Comparison of ENCODE assay signal across 17 cellular contexts in genomic region chr5:13946111-13946510, GRCh38. TPM values are rescaled to one million over a fixed set of nuclear protein-coding genes. Genes with fewer than 3 reads are reported as not detected.
DNase-seq lines count a peak whose midpoint lies in the region; ATAC-seq and TF ChIP-seq lines count a peak whose summit lies in the region.
"Had no signal": no experiment of that assay in that cellular context is flagged by ENCODE, and none has a peak within 500 bp of the region (broad histone marks: within the 10 kb centered on the region; RNA-seq: fewer than 3 reads in every experiment).

No MANE protein-coding gene starts in this region.

- H3K27me3 Mint-ChIP-seq in glutamatergic neuron (ENCODE audit: unreplicated experiment) (no peaks in the 10 kb centered on the region), natural killer cell (ENCODE audit: low read depth in 2 of 2) (peaks cover 4 to 7% of the 10 kb centered on the region in 2 donors)

- H2BK120ac ChIP-seq in trophoblast cell (ENCODE audit: insufficient read depth, low read length, poor library complexity), result no peak overlapping the region

- H3K36me3 ChIP-seq in trophoblast cell (ENCODE audit: control insufficient read depth in 1 of 2, insufficient read depth in 2 of 2, low read length in 2 of 2), result no peaks in the 10 kb centered on the region
- H3K36me3 ChIP-seq: BLaER1 treated with 17β-estradiol and CSF1 and Interleukin-3, amounts not matched to agents 10 nM and 100 nM; neutrophil had no signal

- no peak overlapping the region for H3K4me3 ChIP-seq in trophoblast cell (ENCODE audit: low read depth, low read length)
- H3K4me3 ChIP-seq: BLaER1 treated with 17β-estradiol and CSF1 and Interleukin-3, amounts not matched to agents 10 nM and 100 nM had no signal

- H3K9me3 Mint-ChIP-seq in glutamatergic neuron (ENCODE audit: unreplicated experiment), result no peaks in the 10 kb centered on the region
- H3K9me3 Mint-ChIP-seq in natural killer cell, result no peaks in the 10 kb centered on the region
- H3K9me3 Mint-ChIP-seq: type B pancreatic cell had no signal

- no peak overlapping the region for H4K8ac ChIP-seq in trophoblast cell (ENCODE audit: low read depth, low read length)

- no peak overlapping the region for H4K12ac ChIP-seq in trophoblast cell (ENCODE audit: low read depth, low read length)

- H4K91ac ChIP-seq in trophoblast cell (ENCODE audit: low read depth, low read length), result no peak overlapping the region

- H3K36me3 Mint-ChIP-seq in glutamatergic neuron (ENCODE audit: unreplicated experiment) (no peaks in the 10 kb centered on the region), natural killer cell (no peaks in the 10 kb centered on the region)
- H3K36me3 Mint-ChIP-seq: type B pancreatic cell had no signal

- peaks cover 7% of the 10 kb centered on the region for H3K4me1 Mint-ChIP-seq in glutamatergic neuron (ENCODE audit: low read depth, unreplicated experiment)
- H3K4me1 Mint-ChIP-seq in natural killer cell, result peaks cover 0 to 6% of the 10 kb centered on the region in 2 donors

- no peak overlapping the region for H3K4me3 Mint-ChIP-seq in glutamatergic neuron (ENCODE audit: unreplicated experiment)
- H3K4me3 Mint-ChIP-seq in natural killer cell, result no peak overlapping the region
- H3K4me3 Mint-ChIP-seq: type B pancreatic cell had no signal

- H3K9ac ChIP-seq in trophoblast cell (ENCODE audit: low read length), result no peak overlapping the region
- H3K9ac ChIP-seq: BLaER1 treated with 17β-estradiol and CSF1 and Interleukin-3, amounts not matched to agents 10 nM and 100 nM had no signal

- no CpG with 5 or more reads among the region's 10 CpGs for WGBS in trophoblast cell (ENCODE audit: extremely low coverage, insufficient coverage, insufficient read length)

- TF ChIP-seq CTCF in glutamatergic neuron (IDR thresholded peaks at IDR 0.05; ENCODE audit: partially characterized antibody, unreplicated experiment), result no peak
- TF ChIP-seq CTCF in natural killer cell (IDR thresholded peaks at IDR 0.05), result no peak

- H3K4me2 ChIP-seq in trophoblast cell (ENCODE audit: low read length), result no peak overlapping the region
- H3K4me2 ChIP-seq: BLaER1 treated with 17β-estradiol and CSF1 and Interleukin-3, amounts not matched to agents 10 nM and 100 nM had no signal

- intact Hi-C loops in natural killer cell (cut with micrococcal nuclease), result no loop called here

- no peak overlapping the region for H2AFZ ChIP-seq in trophoblast cell (ENCODE audit: insufficient read depth, low read length, poor library complexity)

- H2BK12ac ChIP-seq in trophoblast cell (ENCODE audit: low read length), result no peak overlapping the region

- H3K79me1 ChIP-seq in trophoblast cell (ENCODE audit: low read length), result no peaks in the 10 kb centered on the region

- no peak overlapping the region for H3K23ac ChIP-seq in trophoblast cell (ENCODE audit: low read length)

- no peak overlapping the region for H3K27ac Mint-ChIP-seq in glutamatergic neuron (ENCODE audit: unreplicated experiment)
- no peak overlapping the region for H3K27ac Mint-ChIP-seq in natural killer cell
- H3K27ac Mint-ChIP-seq: type B pancreatic cell had no signal

- no peaks in the 10 kb centered on the region for H3K27me3 ChIP-seq in trophoblast cell (ENCODE audit: insufficient read depth, low read length)
- H3K27me3 ChIP-seq: BLaER1 treated with 17β-estradiol and CSF1 and Interleukin-3, amounts not matched to agents 10 nM and 100 nM; neutrophil had no signal

- no peak overlapping the region for H3K27ac ChIP-seq in trophoblast cell (ENCODE audit: low read depth, low read length)
- H3K27ac ChIP-seq: BLaER1 treated with 17β-estradiol and CSF1 and Interleukin-3, amounts not matched to agents 10 nM and 100 nM; neutrophil had no signal

- no peaks in the 10 kb centered on the region for H3K9me3 ChIP-seq in trophoblast cell (ENCODE audit: insufficient read depth, low read depth, low read length)
- H3K9me3 ChIP-seq: BLaER1 treated with 17β-estradiol and CSF1 and Interleukin-3, amounts not matched to agents 10 nM and 100 nM; neutrophil had no signal

- no peak overlapping the region for H3K18ac ChIP-seq in trophoblast cell (ENCODE audit: low read length)

- no peak overlapping the region for H2BK5ac ChIP-seq in trophoblast cell (ENCODE audit: low read depth, low read length, poor library complexity)

- H3K4me1 ChIP-seq in trophoblast cell (ENCODE audit: control insufficient read depth in 1 of 2, insufficient read depth in 2 of 2, low read length in 2 of 2), result peaks cover 8% of the 10 kb centered on the region in 2 experiments

- no peak overlapping the region for H2AK5ac ChIP-seq in trophoblast cell (ENCODE audit: low read length)

- H3K4ac ChIP-seq in trophoblast cell (ENCODE audit: low read depth, low read length), result no peak overlapping the region

- no peak overlapping the region for H3K14ac ChIP-seq in trophoblast cell (ENCODE audit: low read length)

- peak; percentile 36 for DNase-seq in DMS79 treated with DMSO at 0.1 percent for 48 hours (lab: John Stamatoyannopoulos, UW)
- DNase-seq in NCI-H446 treated with DMSO at 0.1 percent for 48 hours (lab: John Stamatoyannopoulos, UW), result peak; percentile 95
- peak; percentile 19 for DNase-seq in cerebellum (ENCODE audit: low spot score)
- DNase-seq in trophoblast cell, result peak; percentile 38 to 51
- no peak for DNase-seq in glutamatergic neuron
- DNase-seq in NCI-H774 (lab: John Stamatoyannopoulos, UW), result no peak
- no peak for DNase-seq in natural killer cell
- DNase-seq: activated CD8-positive, alpha-beta memory T cell treated with anti-CD3 and anti-CD28 coated beads, Interleukin-2, amount 50 U/mL, for 48 hours; activated naive CD4-positive, alpha-beta T cell treated with anti-CD3 and anti-CD28 coated beads, Interleukin-2, amount 50 U/mL, for 16 hours; NCI-H1930; SHP77; stimulated activated CD4-positive, alpha-beta T cell treated with anti-CD3 and anti-CD28 coated beads, Interleukin-4, amount 100 ng/mL, for 4 hours had no signal

- ATAC-seq in HG03469 (IDR thresholded peaks at IDR 0.05; ENCODE audit: unreplicated experiment), result no peak
- ATAC-seq in natural killer cell, result no peak

- no peaks in the 10 kb centered on the region for H3K79me2 ChIP-seq in trophoblast cell (ENCODE audit: control insufficient read depth, insufficient read depth, low read length, poor library complexity)

RNA-seq across cellular contexts. Expression of gene DNAH5, which starts 1.6 kb away (rescaled TPM):
- 2.6 TPM for total RNA-seq in cerebellum
- polyA plus RNA-seq in trophoblast cell (2013), result 0.56 and 0.61 TPM in 2 replicates
- total RNA-seq in glutamatergic neuron (ENCODE audit: unreplicated experiment), result 0.20 TPM
- total RNA-seq in natural killer cell, result not detected
- total RNA-seq: T-helper 2 cell treated with Interferon-gamma antibody and Interleukin-4, amounts not matched to agents 100 ng/mL and 5 ng/mL, for 36 hours had no signal

Comparison
In these comparisons a context has a peak if more than half of its experiments do, and no peak if none do; other contexts are left out.
1. DNase-seq: peak in DMS79 treated with DMSO at 0.1 percent for 48 hours (single experiment), NCI-H446 treated with DMSO at 0.1 percent for 48 hours (single experiment), cerebellum (single experiment) and trophoblast cell (2 of 2); none in glutamatergic neuron (single experiment), NCI-H774 (single experiment) and natural killer cell (single experiment).